In genomic region chr2:179273461-179273962, GRCh38 we compare ENCODE assay signal across 13 cellular contexts. TPM values are rescaled to one million over a fixed set of nuclear protein-coding genes. Genes with fewer than 3 reads are reported as not detected.
DNase-seq lines count a peak whose midpoint lies in the region; ATAC-seq and TF ChIP-seq lines count a peak whose summit lies in the region.
"Had no signal": no experiment of that assay in that cellular context is flagged by ENCODE, and none has a peak within 500 bp of the region (broad histone marks: within the 10 kb centered on the region; RNA-seq: fewer than 3 reads in every experiment).

No MANE protein-coding gene starts in this region.

- H3K36me3 ChIP-seq in skeletal muscle satellite cell (ENCODE audit: insufficient read depth, low read length) = no peaks in the 10 kb centered on the region
- H3K36me3 ChIP-seq in Peyer's patch = no peaks in the 10 kb centered on the region
- H3K36me3 ChIP-seq: SJCRH30 had no signal

- H3K4me2 ChIP-seq in skeletal muscle satellite cell (ENCODE audit: low read length) = peak overlapping the region; percentile 77

- H3K9ac ChIP-seq in skeletal muscle satellite cell (ENCODE audit: low read depth, low read length) = no peak overlapping the region

- DNase-seq in DMS53 (lab: John Stamatoyannopoulos, UW) (peak; percentile 94), NCI-H748 (lab: John Stamatoyannopoulos, UW; ENCODE audit: unreplicated experiment) (peak; percentile 93), Right ventricle myocardium superior (no peak), Peyer's patch (no peak), UCSD-AML1 (lab: John Stamatoyannopoulos, UW; ENCODE audit: unreplicated experiment) (no peak)
- DNase-seq in central memory CD4-positive, alpha-beta T cell = no peak
- DNase-seq: CD8-positive, alpha-beta T cell; cerebellar nuclear complex; mesendoderm; NCI-H2171 treated with DMSO at 0.1 percent for 48 hours had no signal

- no peak for TF ChIP-seq POLR2A in Peyer's patch (IDR thresholded peaks at IDR 0.05)

- peaks cover 51% of the 10 kb centered on the region for H3K4me1 ChIP-seq in skeletal muscle satellite cell (ENCODE audit: control insufficient read depth, insufficient read depth, low read length)
- peaks cover 0 to 23% (median 0%) of the 10 kb centered on the region in 4 donors for H3K4me1 ChIP-seq in Peyer's patch

- intact Hi-C loops in Right ventricle myocardium superior (cut with DNase I) = no loop called here

- peak; percentile 62 for ATAC-seq in Right ventricle myocardium superior (ENCODE audit: poor library complexity)
- no peak for ATAC-seq in HG02759 (IDR thresholded peaks at IDR 0.05; ENCODE audit: unreplicated experiment)
- ATAC-seq: CD8-positive, alpha-beta T cell had no signal

- H3K27ac ChIP-seq in Peyer's patch = peak overlapping the region in 2 of 4 donors; percentile 76 to 85
- H3K27ac ChIP-seq: SJCRH30 had no signal

- H3K27me3 ChIP-seq in skeletal muscle satellite cell (ENCODE audit: control insufficient read depth, insufficient read depth, low read length) (no peaks in the 10 kb centered on the region), Peyer's patch (peaks cover 0 to 4% of the 10 kb centered on the region in 2 donors)
- H3K27me3 ChIP-seq: SJCRH30 had no signal

- TF ChIP-seq CTCF in Peyer's patch (IDR thresholded peaks at IDR 0.05) = no peak

- no peaks in the 10 kb centered on the region for H3K9me3 ChIP-seq in skeletal muscle satellite cell (replicated peaks; ENCODE audit: low read length)
- no peaks in the 10 kb centered on the region for H3K9me3 ChIP-seq in Peyer's patch
- H3K9me3 ChIP-seq: SJCRH30 had no signal

- H3K4me3 ChIP-seq in skeletal muscle satellite cell (ENCODE audit: low read length) (no peak overlapping the region), Peyer's patch (no peak overlapping the region)
- H3K4me3 ChIP-seq: SJCRH30 had no signal

RNA-seq across cellular contexts. Expression of gene SESTD1, which starts 8.9 kb away (rescaled TPM):
- total RNA-seq in Right ventricle myocardium superior (37.4 TPM), Peyer's patch (10 to 100 TPM; 19.3 to 66.0 (median 39.6) TPM)
- total RNA-seq in skeletal muscle satellite cell (2012; rRNA removed) = 13.8 and 24.1 TPM in 2 replicates

Comparison
In these comparisons a context has a peak if more than half of its experiments do, and no peak if none do; other contexts are left out.
1. DNase-seq: peak in DMS53 (single experiment) and NCI-H748 (single experiment); none in Right ventricle myocardium superior (single experiment), Peyer's patch (0 of 3), UCSD-AML1 (single experiment) and central memory CD4-positive, alpha-beta T cell (single experiment).